Comparison of ENCODE assay signal across 14 cellular contexts in genomic region chr20:10940941-10941340, GRCh38.
A peak's percentile ranks its signal among the peaks of the same experiment; 100 is the strongest.
DNase-seq lines count a peak whose midpoint lies in the region; ATAC-seq and TF ChIP-seq lines count a peak whose summit lies in the region.
"Had no signal": no experiment of that assay in that cellular context is flagged by ENCODE, and none has a peak within 500 bp of the region (broad histone marks: within the 10 kb centered on the region; RNA-seq: fewer than 3 reads in every experiment).

No MANE protein-coding gene starts in this region.

- no peak for TF ChIP-seq CTCF in GM12865 (IDR thresholded peaks at IDR 0.05; ENCODE audit: insufficient read depth, low read depth, low read length, missing control alignments)

- DNase-seq in GM12865 (ENCODE audit: low read depth): peak; percentile 80
- DNase-seq in T-helper 2 cell: no peak
- DNase-seq in NCI-H1048 (lab: John Stamatoyannopoulos, UW): no peak
- DNase-seq in occipital lobe (lab: John Stamatoyannopoulos, UW): no peak
- no peak for DNase-seq in NCI-H345 (lab: John Stamatoyannopoulos, UW)
- DNase-seq: ACHN; activated naive CD4-positive, alpha-beta T cell treated with anti-CD3 and anti-CD28 coated beads for 36 hours; H9; NCI-H510A treated with DMSO at 0.1 percent for 48 hours had no signal

- peak; percentile 95 for ATAC-seq in GM19328 (IDR thresholded peaks at IDR 0.05; ENCODE audit: unreplicated experiment)
- ATAC-seq in HG02623 (IDR thresholded peaks at IDR 0.05; ENCODE audit: unreplicated experiment): peak; percentile 94
- peak; percentile 92 for ATAC-seq in HG03342 (IDR thresholded peaks at IDR 0.05; ENCODE audit: unreplicated experiment)

- no peak overlapping the region for H3K4me3 ChIP-seq in GM12865 (ENCODE audit: low read depth, low read length)
- H3K4me3 ChIP-seq: SK-N-MC, skin epidermis had no signal
